13 cellular contexts compared by ENCODE assay signal in genomic region chr9:37030591-37030939, GRCh38. TPM values are rescaled to one million over a fixed set of nuclear protein-coding genes. Genes with fewer than 3 reads are reported as not detected.
DNase-seq lines count a peak whose midpoint lies in the region; ATAC-seq, FAIRE-seq and TF ChIP-seq lines count a peak whose summit lies in the region.
"Had no signal": no experiment of that assay in that cellular context is flagged by ENCODE, and none has a peak within 500 bp of the region (broad histone marks: within the 10 kb centered on the region; RNA-seq: fewer than 3 reads in every experiment).

No MANE protein-coding gene starts in this region.

- no peak overlapping the region for H2AK5ac ChIP-seq in mesenchymal stem cell (ENCODE audit: low read length, severe bottlenecking)

- no peak for FAIRE-seq in A549 (lab: Jason Lieb, UNC)

- POLR2A ChIA-PET in A549 (lab: Yijun Ruan, JAX) = no interaction called here

- no peak overlapping the region for H2BK12ac ChIP-seq in mesenchymal stem cell (ENCODE audit: low read length in 2 of 2)

- no peak overlapping the region for H3K14ac ChIP-seq in mesenchymal stem cell (ENCODE audit: low read length in 2 of 2)

- H3K9me3 ChIP-seq in A549 = no peaks in the 10 kb centered on the region
- peaks cover 5% of the 10 kb centered on the region for H3K9me3 ChIP-seq in mesenchymal stem cell (ENCODE audit: control insufficient read depth, low read length)

- H3K9ac ChIP-seq in mesenchymal stem cell (ENCODE audit: low read length) = no peak overlapping the region

- no peak overlapping the region for H3K27ac Mint-ChIP-seq in activated naive CD8-positive, alpha-beta T cell

- no peaks in the 10 kb centered on the region for H3K9me3 Mint-ChIP-seq in activated naive CD8-positive, alpha-beta T cell (ENCODE audit: low read depth)

- no peak overlapping the region for H3K18ac ChIP-seq in mesenchymal stem cell (ENCODE audit: low read depth in 1 of 2, low read length in 2 of 2)

- H3K4me3 ChIP-seq in A549 (no peak overlapping the region), GM12865 (ENCODE audit: low read depth, low read length) (peak overlapping the region; percentile 87), mesenchymal stem cell (ENCODE audit: insufficient read depth in 1 of 2, low read depth in 1 of 2, low read length in 2 of 2) (no peak overlapping the region)
- H3K4me3 ChIP-seq: skin epidermis had no signal

- no peak for ATAC-seq in A549
- peak; percentile 17 for ATAC-seq in HG03095 (IDR thresholded peaks at IDR 0.05; ENCODE audit: unreplicated experiment)
- ATAC-seq in esophagus mucosa = no peak

- H3K27ac ChIP-seq in A549 (no peak overlapping the region), mesenchymal stem cell (ENCODE audit: low read length, poor library complexity, severe bottlenecking) (no peak overlapping the region)
- H3K27ac ChIP-seq: skin epidermis had no signal

- H3K4me1 ChIP-seq in A549 (peaks cover 30% of the 10 kb centered on the region), mesenchymal stem cell (ENCODE audit: control insufficient read depth, insufficient read depth, low read depth, low read length) (peaks cover 38% of the 10 kb centered on the region)

- H2BK15ac ChIP-seq in mesenchymal stem cell (ENCODE audit: low read depth, poor library complexity, severe bottlenecking) = no peak overlapping the region

- H3K27me3 Mint-ChIP-seq in activated naive CD8-positive, alpha-beta T cell = peaks cover 36% of the 10 kb centered on the region

- H3K36me3 Mint-ChIP-seq in activated naive CD8-positive, alpha-beta T cell = no peaks in the 10 kb centered on the region

- TF ChIP-seq POLR2A in A549 (IDR thresholded peaks at IDR 0.05; ENCODE audit: low read length) = no peak

- peak overlapping the region; percentile 14 for H3K4me3 Mint-ChIP-seq in activated naive CD8-positive, alpha-beta T cell

- no peak overlapping the region for H4K91ac ChIP-seq in mesenchymal stem cell (ENCODE audit: low read length)

- CTCF ChIA-PET in A549 (lab: Yijun Ruan, JAX) = interaction anchor here (2.6 kb wide), 1 partner anchor 157 kb away, joined by 8 read pairs; no protein-coding TSS in a partner anchor

- no peak overlapping the region for H3K4ac ChIP-seq in mesenchymal stem cell (ENCODE audit: low read depth in 1 of 2, low read length in 2 of 2)

- peaks cover 96 to 100% of the 10 kb centered on the region in 2 experiments for H3K27me3 ChIP-seq in mesenchymal stem cell (ENCODE audit: control insufficient read depth in 1 of 2, insufficient read depth in 1 of 2, low read length in 2 of 2)

- H2BK120ac ChIP-seq in mesenchymal stem cell (ENCODE audit: low read depth, low read length) = no peak overlapping the region

- H3K4me2 ChIP-seq in A549 (peak overlapping the region; percentile 43), mesenchymal stem cell (ENCODE audit: low read length, poor library complexity, severe bottlenecking) (no peak overlapping the region)

- no peaks in the 10 kb centered on the region for H3K36me3 ChIP-seq in mesenchymal stem cell (ENCODE audit: control insufficient read depth in 1 of 2, insufficient read depth in 2 of 2, low read depth in 1 of 2, low read length in 2 of 2)

- H3K23ac ChIP-seq in mesenchymal stem cell (ENCODE audit: low read length in 2 of 2) = no peak overlapping the region

- no peaks in the 10 kb centered on the region for H3K79me1 ChIP-seq in mesenchymal stem cell (replicated peaks; ENCODE audit: low read length, poor library complexity, severe bottlenecking)

- H4K8ac ChIP-seq in mesenchymal stem cell (ENCODE audit: low read length) = no peak overlapping the region

- 24% methylated on average over 9 of the region's 9 CpGs for WGBS in A549 (ENCODE audit: missing lambda C conversion rate)
- 15% methylated on average over 9 of the region's 9 CpGs for WGBS in mesenchymal stem cell

- H3K4me1 Mint-ChIP-seq in activated naive CD8-positive, alpha-beta T cell (ENCODE audit: low read depth) = peaks cover 44% of the 10 kb centered on the region

- TF ChIP-seq CTCF in A549 (IDR thresholded peaks at IDR 0.05) (no peak), GM12865 (IDR thresholded peaks at IDR 0.05; ENCODE audit: insufficient read depth, low read depth, low read length, missing control alignments) (no peak)

- DNase-seq in A549 (ENCODE audit: low read depth in 1 of 2, low spot score in 1 of 2) = no peak
- peak; percentile 88 for DNase-seq in GM12865 (ENCODE audit: low read depth)
- DNase-seq in kidney tubule cell (ENCODE audit: low spot score) = no peak
- DNase-seq in DMS53 (lab: John Stamatoyannopoulos, UW) = no peak
- DNase-seq in mesenchymal stem cell = no peak
- DNase-seq: amygdala, NCI-H524 had no signal

- H2BK5ac ChIP-seq in mesenchymal stem cell (ENCODE audit: low read depth, low read length, poor library complexity, severe bottlenecking) = no peak overlapping the region

- no peak for TF ChIP-seq RAD21 in A549 (conservative IDR thresholded peaks at IDR 0.05 in 1 of 2, IDR thresholded peaks at IDR 0.05 in 1 of 2)

- TF ChIP-seq EP300 in A549 (IDR thresholded peaks at IDR 0.05) = no peak

- no peak overlapping the region for H2AFZ ChIP-seq in mesenchymal stem cell (ENCODE audit: low read depth, low read length)

TF ChIP-seq in A549, 52 proteins besides CTCF, POLR2A, EP300 and RAD21:
- TF ChIP-seq ATOH8 (CRISPR knock-in tag; IDR thresholded peaks at IDR 0.05; ENCODE audit: low read depth) = no peak
- TF ChIP-seq ZC3H11A (IDR thresholded peaks at IDR 0.05) = no peak
- TF ChIP-seq HEYL (CRISPR knock-in tag; IDR thresholded peaks at IDR 0.05) = no peak
- no peak for TF ChIP-seq FOSL2 (IDR thresholded peaks at IDR 0.05)
- TF ChIP-seq FOSL2 (CRISPR knock-in tag; IDR thresholded peaks at IDR 0.05) = no peak
- TF ChIP-seq ELK1 (IDR thresholded peaks at IDR 0.05; ENCODE audit: low read depth, low read length) = no peak
- TF ChIP-seq FOXS1 (CRISPR knock-in tag; IDR thresholded peaks at IDR 0.05) = no peak
- TF ChIP-seq MAX (IDR thresholded peaks at IDR 0.05) = no peak

RNA-seq across cellular contexts. Expression of gene PAX5, which starts 3.5 kb away (rescaled TPM):
- not detected in 2 replicates for polyA plus RNA-seq in A549 (2011; rRNA removed)
- polyA plus RNA-seq in A549 (2012; cell fraction: cytosol; rRNA removed) = 0.01 TPM in 1 of 2 replicates, not detected in the other
- polyA plus RNA-seq in A549 (2012; cell fraction: nucleus; rRNA removed) = 0.01 TPM in 1 of 2 replicates, not detected in the other
- not detected in 3 replicates for polyA plus RNA-seq in A549 (2017; fragmentation: RNase III; extraction: RNeasy Plus Mini Kit Qiagen cat#74134 plus additional on column Dnase treatment)
- not detected in 2 replicates for polyA minus RNA-seq in A549 (2011; rRNA and poly(A)+ RNA removed)
- not detected for polyA plus RNA-seq in mesenchymal stem cell (2013, experiment 1 of 2)
- not detected for polyA plus RNA-seq in mesenchymal stem cell (2013, experiment 2 of 2)
- 0.44 TPM for total RNA-seq in esophagus mucosa
- total RNA-seq: LHCN-M2, SK-MEL-5 had no signal
